In the genomic region with DNA sequence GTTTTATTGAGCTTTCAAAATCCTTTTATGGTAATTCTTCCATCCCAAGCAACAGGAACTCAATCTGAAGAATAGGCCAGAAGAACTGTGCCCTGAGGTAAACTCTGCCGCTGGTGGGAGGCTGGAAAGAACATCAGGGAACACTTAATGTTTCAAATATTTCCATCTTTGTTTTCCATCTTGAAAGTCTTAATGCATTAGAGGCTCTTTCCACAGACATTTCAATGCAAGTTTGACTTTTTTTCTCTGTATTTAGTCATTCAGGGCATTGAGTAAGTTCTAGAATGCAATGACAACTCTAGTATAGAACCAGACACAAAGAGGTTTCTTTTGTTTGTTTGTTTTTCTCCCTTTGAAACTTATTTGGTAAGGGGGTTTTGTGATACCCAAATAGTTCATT, we compare ENCODE assay signal across 16 cellular contexts.
A peak's percentile ranks its signal among the peaks of the same experiment; 100 is the strongest.
DNase-seq lines count a peak whose midpoint lies in the region; ATAC-seq, FAIRE-seq and TF ChIP-seq lines count a peak whose summit lies in the region.
"Had no signal": no experiment of that assay in that cellular context is flagged by ENCODE, and none has a peak within 500 bp of the region (broad histone marks: within the 10 kb centered on the region; RNA-seq: fewer than 3 reads in every experiment).

No MANE protein-coding gene starts in this region.

- H4K91ac ChIP-seq in H1 (replicated peaks; ENCODE audit: insufficient read length, low read length) (no peak overlapping the region), trophoblast cell (ENCODE audit: low read depth, low read length) (no peak overlapping the region)

- no peaks in the 10 kb centered on the region for H3K79me2 ChIP-seq in GM23338 (replicated peaks; ENCODE audit: insufficient read depth)
- no peaks in the 10 kb centered on the region for H3K79me2 ChIP-seq in H1 (ENCODE audit: control insufficient read depth in 1 of 2, insufficient read depth in 2 of 2, low read length in 2 of 2)
- no peaks in the 10 kb centered on the region for H3K79me2 ChIP-seq in trophoblast cell (ENCODE audit: control insufficient read depth, insufficient read depth, low read length, poor library complexity)

- no peaks in the 10 kb centered on the region for H3F3A ChIP-seq in GM23338 (replicated peaks; ENCODE audit: low read depth)

- H2BK20ac ChIP-seq in H1 (ENCODE audit: low read length), result no peak overlapping the region

- H3K23ac ChIP-seq in H1 (ENCODE audit: insufficient read length), result no peak overlapping the region
- no peak overlapping the region for H3K23ac ChIP-seq in trophoblast cell (ENCODE audit: low read length)

- DNase-seq in BJ (ENCODE audit: low read depth) (peak; percentile 22), GM23338 (ENCODE audit: low spot score) (no peak), H1 (ENCODE audit: low read depth in 1 of 2, low spot score in 2 of 2) (no peak), trophoblast cell (peak; percentile 39 to 70), T-helper 2 cell (no peak), NCI-H446 treated with DMSO at 0.1 percent for 48 hours (lab: John Stamatoyannopoulos, UW) (no peak), NCI-H2196 treated with DMSO at 0.1 percent for 48 hours (lab: John Stamatoyannopoulos, UW; ENCODE audit: unreplicated experiment) (no peak)
- DNase-seq: Kasumi-1; left colon; naive thymus-derived CD8-positive, alpha-beta T cell; NCI-H1694 treated with DMSO at 0.1 percent for 48 hours; NCI-H69 had no signal

- no peak for ATAC-seq in GM23338
- ATAC-seq in GM19397 (IDR thresholded peaks at IDR 0.05; ENCODE audit: unreplicated experiment), result no peak
- ATAC-seq: activated CD4-positive, CD25-positive, alpha-beta regulatory T cell treated with anti-CD3 and anti-CD28 coated beads, Interleukin-2, amount 50 U/mL, for 24 hours; esophagus mucosa; left colon; naive thymus-derived CD8-positive, alpha-beta T cell had no signal

- H3K9me3 Mint-ChIP-seq in GM23338, result no peaks in the 10 kb centered on the region
- H3K9me3 Mint-ChIP-seq: naive thymus-derived CD8-positive, alpha-beta T cell had no signal

- H3K36me3 ChIP-seq in BJ (ENCODE audit: control insufficient read depth, insufficient read depth, low read length) (no peaks in the 10 kb centered on the region), GM23338 (ENCODE audit: insufficient read depth) (no peaks in the 10 kb centered on the region), H1 (ENCODE audit: control insufficient read depth in 2 of 4, insufficient read depth in 4 of 4, low read length in 3 of 4) (no peaks in the 10 kb centered on the region; a peak in 2 of 8 replicates), trophoblast cell (ENCODE audit: control insufficient read depth in 1 of 2, insufficient read depth in 2 of 2, low read length in 2 of 2) (no peaks in the 10 kb centered on the region)

- no peaks in the 10 kb centered on the region for H3K27me3 Mint-ChIP-seq in GM23338 (ENCODE audit: insufficient read depth, low read depth, poor library complexity)

- H2BK12ac ChIP-seq in H1 (ENCODE audit: low read depth, low read length) (no peak overlapping the region), trophoblast cell (ENCODE audit: low read length) (no peak overlapping the region)

- H4K5ac ChIP-seq in H1 (ENCODE audit: insufficient read length, low read depth, low read length), result no peak overlapping the region

- H3K36me3 Mint-ChIP-seq in GM23338 (ENCODE audit: low read depth), result no peaks in the 10 kb centered on the region
- H3K36me3 Mint-ChIP-seq: activated naive CD8-positive, alpha-beta T cell; naive thymus-derived CD8-positive, alpha-beta T cell had no signal

- POLR2A ChIA-PET in BJ (lab: Charles Lee) (interaction anchor here (0.6 kb wide), 1 partner anchor 108 kb away, joined by 17 read pairs; no protein-coding TSS in a partner anchor), H1 (lab: Charles Lee; ENCODE audit: partially characterized antibody) (interaction anchor here (0.8 to 1.5 kb wide), 4 partner anchors 15 to 132 kb away, joined by 3 to 5 read pairs (median 4); no protein-coding TSS in a partner anchor)

- H3K14ac ChIP-seq in H1 (ENCODE audit: insufficient read length) (no peak overlapping the region), trophoblast cell (ENCODE audit: low read length) (no peak overlapping the region)

- H4K8ac ChIP-seq in H1 (ENCODE audit: extremely low read depth, insufficient read depth, low read length) (no peak overlapping the region), trophoblast cell (ENCODE audit: low read depth, low read length) (no peak overlapping the region)

- H3K9me2 ChIP-seq in GM23338 (ENCODE audit: insufficient read depth), result peaks cover 7% of the 10 kb centered on the region; the same call in 1 of the 2 replicates

- H3K23me2 ChIP-seq in H1 (ENCODE audit: low read depth, low read length), result peaks cover 2% of the 10 kb centered on the region

- peak overlapping the region; percentile 96 for H3K27ac ChIP-seq in GM23338 (ENCODE audit: low read depth)
- no peak overlapping the region for H3K27ac ChIP-seq in H1 (ENCODE audit: low read depth, low read length)
- H3K27ac ChIP-seq in trophoblast cell (ENCODE audit: low read depth, low read length), result no peak overlapping the region

- H2BK15ac ChIP-seq in H1 (ENCODE audit: low read length), result no peak overlapping the region

- no peak for TF ChIP-seq POLR2A in H1 (IDR thresholded peaks at IDR 0.05; ENCODE audit: control extremely low read depth in 1 of 2, low read depth in 2 of 2, low read length in 2 of 2)

- peaks cover 20% of the 10 kb centered on the region for H3K4me1 ChIP-seq in GM23338 (ENCODE audit: insufficient read depth)
- peaks cover 0 to 26% (median 17%) of the 10 kb centered on the region in 4 experiments; a peak in 4 of 7 replicates for H3K4me1 ChIP-seq in H1 (replicated peaks in 1 of 4; ENCODE audit: control insufficient read depth in 3 of 4, insufficient read depth in 4 of 4, low read length in 3 of 4)
- peaks cover 21 to 29% of the 10 kb centered on the region in 2 experiments for H3K4me1 ChIP-seq in trophoblast cell (ENCODE audit: control insufficient read depth in 1 of 2, insufficient read depth in 2 of 2, low read length in 2 of 2)

- H2AK5ac ChIP-seq in H1 (ENCODE audit: low read depth, low read length), result no peak overlapping the region
- no peak overlapping the region for H2AK5ac ChIP-seq in trophoblast cell (ENCODE audit: low read length)

- WGBS in H1 (ENCODE audit: extremely low coverage in 1 of 2, insufficient coverage in 1 of 2, insufficient read length in 1 of 2, insufficient replicate concordance in 2 of 2, low coverage in 1 of 2, low lambda C conversion rate in 2 of 2, missing lambda C conversion rate in 1 of 2), 2 experiments, result 100% methylated on average over 1 of the region's 1 CpG; no CpG with 5 or more reads in 1 of the 2 experiments
- WGBS in trophoblast cell (ENCODE audit: extremely low coverage, insufficient coverage, insufficient read length), result no CpG with 5 or more reads among the region's 1 CpG

- H2BK120ac ChIP-seq in H1 (replicated peaks; ENCODE audit: low read depth, low read length), result peak overlapping the region; percentile 44
- no peak overlapping the region for H2BK120ac ChIP-seq in trophoblast cell (ENCODE audit: insufficient read depth, low read length, poor library complexity)

- peaks cover 44% of the 10 kb centered on the region for H3K4me1 Mint-ChIP-seq in GM23338
- H3K4me1 Mint-ChIP-seq: naive thymus-derived CD8-positive, alpha-beta T cell had no signal

- TF ChIP-seq CTCF in BJ (IDR thresholded peaks at IDR 0.05; ENCODE audit: insufficient read depth, low read depth, low read length) (no peak), GM23338 (conservative IDR thresholded peaks at IDR 0.05; ENCODE audit: low read depth in 2 of 2) (no peak), H1 (IDR thresholded peaks at IDR 0.05; ENCODE audit: control extremely low read depth in 1 of 3, insufficient read depth in 1 of 3, low read depth in 1 of 3, low read length in 3 of 3) (no peak)

- CTCF ChIA-PET in BJ (lab: Yijun Ruan, JAX) (interaction anchor here (0.6 to 12.1 kb wide), 2 partner anchors 14 to 132 kb away, joined by 3 to 82 read pairs; no protein-coding TSS in a partner anchor), H1 (lab: Charles Lee; ENCODE audit: partially characterized antibody) (interaction anchor here (1.1 to 9.3 kb wide), 6 partner anchors 12 to 100 kb away, joined by 4 to 88 read pairs (median 34); no protein-coding TSS in a partner anchor)

- no peak for TF ChIP-seq RAD21 in H1 (IDR thresholded peaks at IDR 0.05 in 1 of 2, conservative IDR thresholded peaks at IDR 0.05 in 1 of 2; ENCODE audit: low read depth in 2 of 2, low read length in 2 of 2)

- peak overlapping the region; percentile 43 for H3K27ac Mint-ChIP-seq in GM23338
- H3K27ac Mint-ChIP-seq: activated naive CD8-positive, alpha-beta T cell; naive thymus-derived CD8-positive, alpha-beta T cell had no signal

- no peak for TF ChIP-seq EP300 in H1 (IDR thresholded peaks at IDR 0.05; ENCODE audit: borderline replicate concordance in 1 of 2, low read depth in 2 of 2, low read length in 2 of 2)

- H3K79me1 ChIP-seq in H1 (ENCODE audit: low read depth, low read length) (no peaks in the 10 kb centered on the region), trophoblast cell (ENCODE audit: low read length) (peaks cover 25% of the 10 kb centered on the region)

- H3K56ac ChIP-seq in H1 (replicated peaks; ENCODE audit: insufficient read length, low read depth, low read length), result no peak overlapping the region

- FAIRE-seq in H1 (lab: Jason Lieb, UNC), result no peak

- H3K9ac ChIP-seq in H1 (replicated peaks in 1 of 4; ENCODE audit: extremely low read depth in 1 of 4, low read depth in 3 of 4, low read length in 3 of 4), result no peak overlapping the region
- H3K9ac ChIP-seq in trophoblast cell (ENCODE audit: low read length), result no peak overlapping the region

- H4K20me1 ChIP-seq in GM23338 (replicated peaks; ENCODE audit: insufficient read depth) (no peaks in the 10 kb centered on the region), H1 (replicated peaks in 1 of 2; ENCODE audit: control insufficient read depth in 1 of 2, insufficient read depth in 2 of 2, low read length in 2 of 2) (no peaks in the 10 kb centered on the region)

- H4K12ac ChIP-seq in trophoblast cell (ENCODE audit: low read depth, low read length), result no peak overlapping the region

- H3K27me3 ChIP-seq in BJ (ENCODE audit: control insufficient read depth, insufficient read depth, low read length) (peaks cover 3% of the 10 kb centered on the region; the same call in 1 of the 2 replicates), GM23338 (ENCODE audit: insufficient read depth) (no peaks in the 10 kb centered on the region), H1 (replicated peaks in 1 of 4; ENCODE audit: control insufficient read depth in 3 of 4, extremely low read depth in 1 of 4, insufficient read depth in 3 of 4, low read length in 3 of 4) (no peaks in the 10 kb centered on the region), trophoblast cell (ENCODE audit: insufficient read depth, low read length) (no peaks in the 10 kb centered on the region)

- H3K4me2 ChIP-seq in GM23338, result peak overlapping the region; percentile 17; the same call in 1 of the 2 replicates
- no peak overlapping the region; a peak in 1 of 4 replicates for H3K4me2 ChIP-seq in H1 (ENCODE audit: insufficient read depth in 1 of 2, low read depth in 2 of 2, low read length in 2 of 2)
- no peak overlapping the region for H3K4me2 ChIP-seq in trophoblast cell (ENCODE audit: low read length)

- H3K4me3 ChIP-seq in BJ (ENCODE audit: low read depth, low read length) (no peak overlapping the region), GM23338 (no peak overlapping the region), H1 (ENCODE audit: extremely low read depth in 1 of 4, insufficient read depth in 2 of 4, low read depth in 3 of 4, low read length in 4 of 4) (no peak overlapping the region), trophoblast cell (ENCODE audit: low read depth, low read length) (no peak overlapping the region)

- no peak overlapping the region; the same call in 2 of the 3 replicates for H3K4me3 Mint-ChIP-seq in GM23338
- H3K4me3 Mint-ChIP-seq: activated naive CD8-positive, alpha-beta T cell; naive thymus-derived CD8-positive, alpha-beta T cell had no signal

- no peak overlapping the region for H2AFZ ChIP-seq in GM23338
- peak overlapping the region; percentile 27; the same call in 1 of the 2 replicates for H2AFZ ChIP-seq in H1 (ENCODE audit: low read length)
- no peak overlapping the region for H2AFZ ChIP-seq in trophoblast cell (ENCODE audit: insufficient read depth, low read length, poor library complexity)

- H3K9me3 ChIP-seq in H1 (ENCODE audit: insufficient read depth in 2 of 2, low read depth in 1 of 2, low read length in 1 of 2), result no peaks in the 10 kb centered on the region
- no peaks in the 10 kb centered on the region for H3K9me3 ChIP-seq in trophoblast cell (ENCODE audit: insufficient read depth, low read depth, low read length)

- H3K4ac ChIP-seq in H1 (replicated peaks; ENCODE audit: insufficient read length, low read depth, low read length), result no peak overlapping the region
- no peak overlapping the region for H3K4ac ChIP-seq in trophoblast cell (ENCODE audit: low read depth, low read length)

- no peak overlapping the region for H3K18ac ChIP-seq in H1 (ENCODE audit: extremely low read depth, low read length)
- H3K18ac ChIP-seq in trophoblast cell (ENCODE audit: low read length), result no peak overlapping the region

- H2BK5ac ChIP-seq in H1 (ENCODE audit: low read depth, low read length), result peak overlapping the region; percentile 75; the same call in 1 of the 2 replicates
- H2BK5ac ChIP-seq in trophoblast cell (ENCODE audit: low read depth, low read length, poor library complexity), result no peak overlapping the region

Comparison
In these comparisons a context has a peak if more than half of its experiments do, and no peak if none do; other contexts are left out.
1. DNase-seq: peak in BJ (single experiment) and trophoblast cell (2 of 2); none in GM23338 (single experiment), H1 (0 of 2), T-helper 2 cell (0 of 5), NCI-H446 treated with DMSO at 0.1 percent for 48 hours (single experiment) and NCI-H2196 treated with DMSO at 0.1 percent for 48 hours (single experiment).